In genomic region chr13:35824825-35825224, GRCh38 we compare ENCODE assay signal across 1 cellular context.
TF ChIP-seq lines count a peak whose summit lies in the region.

No MANE protein-coding gene starts in this region.

TF ChIP-seq in HepG2, 621 proteins besides CTCF, POLR2A, EP300 and RAD21 (continued from another document):
- TF ChIP-seq REST (IDR thresholded peaks at IDR 0.05; ENCODE audit: borderline replicate concordance in 1 of 2, low read depth in 1 of 2, low read length in 2 of 2) (no peak), IRF9 (CRISPR knock-in tag; IDR thresholded peaks at IDR 0.05; ENCODE audit: borderline replicate concordance) (no peak), E2F5 (CRISPR knock-in tag; conservative IDR thresholded peaks at IDR 0.05) (no peak), GLI4 (CRISPR knock-in tag; IDR thresholded peaks at IDR 0.05; ENCODE audit: borderline replicate concordance) (no peak), ZEB1 (IDR thresholded peaks at IDR 0.05; ENCODE audit: insufficient replicate concordance, low read depth) (no peak), ZNF235 (CRISPR knock-in tag; IDR thresholded peaks at IDR 0.05; ENCODE audit: borderline replicate concordance) (no peak), ZNF782 (CRISPR knock-in tag; IDR thresholded peaks at IDR 0.05; ENCODE audit: borderline replicate concordance) (no peak), ZNF501 (CRISPR knock-in tag; IDR thresholded peaks at IDR 0.05) (no peak), GPN1 (CRISPR knock-in tag; IDR thresholded peaks at IDR 0.05; ENCODE audit: borderline replicate concordance) (no peak), ZFP90 (CRISPR knock-in tag; IDR thresholded peaks at IDR 0.05; ENCODE audit: borderline replicate concordance) (no peak), CBX5 (CRISPR knock-in tag; IDR thresholded peaks at IDR 0.05; ENCODE audit: borderline replicate concordance) (no peak), NR2F6 (IDR thresholded peaks at IDR 0.05) (no peak), NR2F6 (CRISPR knock-in tag; IDR thresholded peaks at IDR 0.05) (no peak)
